In genomic region chr20:10172998-10173655, GRCh38 we compare ENCODE assay signal across 12 cellular contexts. TPM values are rescaled to one million over a fixed set of nuclear protein-coding genes. Genes with fewer than 3 reads are reported as not detected.
A peak's percentile ranks its signal among the peaks of the same experiment; 100 is the strongest.
DNase-seq lines count a peak whose midpoint lies in the region; ATAC-seq, FAIRE-seq and TF ChIP-seq lines count a peak whose summit lies in the region.
"Had no signal": no experiment of that assay in that cellular context is flagged by ENCODE, and none has a peak within 500 bp of the region (broad histone marks: within the 10 kb centered on the region; RNA-seq: fewer than 3 reads in every experiment).

No MANE protein-coding gene starts in this region.

- intact Hi-C loops in pancreas (cut with DNase I), result loop anchor here in 1 of 3 donors (10.0 kb wide), 1 partner anchor 58 kb away; no protein-coding TSS in a partner anchor

- peaks cover 10% of the 10 kb centered on the region for H3K4me1 Mint-ChIP-seq in chondrocyte (ENCODE audit: low read depth)

- DNase-seq in chondrocyte (ENCODE audit: low spot score) (no peak), occipital lobe (lab: John Stamatoyannopoulos, UW) (peak; percentile 57), pancreas (no peak), HK-2 (ENCODE audit: unreplicated experiment) (no peak)
- DNase-seq: activated CD4-positive, alpha-beta T cell treated with anti-CD3 and anti-CD28 coated beads, Interleukin-2, amount 50 U/mL, for 1 hour; NCI-H187 had no signal

- H3K4me2 ChIP-seq in BLaER1 treated with 17β-estradiol and CSF1 and Interleukin-3, amounts not matched to agents 10 nM and 100 nM, result peak overlapping the region; percentile 83 to 96 (median 86)

- H3K27ac Mint-ChIP-seq in chondrocyte (ENCODE audit: unreplicated experiment), result no peak overlapping the region

- H3K9me3 Mint-ChIP-seq in chondrocyte (ENCODE audit: low read depth), result peaks cover 6% of the 10 kb centered on the region

- no peaks in the 10 kb centered on the region for H3K36me3 ChIP-seq in BLaER1 treated with 17β-estradiol and CSF1 and Interleukin-3, amounts not matched to agents 10 nM and 100 nM
- H3K36me3 ChIP-seq in HUES64 (ENCODE audit: insufficient read depth, low read length), result no peaks in the 10 kb centered on the region
- H3K36me3 ChIP-seq in pancreas, result no peaks in the 10 kb centered on the region

- peak overlapping the region in 9 of 11 experiments; percentile 50 to 75 (median 68); a peak in 15 of 22 replicates for H3K9ac ChIP-seq in BLaER1 treated with 17β-estradiol and CSF1 and Interleukin-3, amounts not matched to agents 10 nM and 100 nM
- H3K9ac ChIP-seq in HUES64 (ENCODE audit: low read depth, low read length), result no peak overlapping the region

- WGBS in HUES64, result 90% methylated on average over 16 of the region's 16 CpGs
- 85 to 90% methylated on average over 16 of the region's 16 CpGs for WGBS in pancreas, 2 donors

- FAIRE-seq in pancreas (lab: Jason Lieb, UNC), result no peak
- FAIRE-seq: GM12892 had no signal

- peaks cover 7 to 20% (median 13%) of the 10 kb centered on the region in 10 experiments; a peak in 19 of 20 replicates for H3K4me1 ChIP-seq in BLaER1 treated with 17β-estradiol and CSF1 and Interleukin-3, amounts not matched to agents 10 nM and 100 nM
- H3K4me1 ChIP-seq in HUES64 (ENCODE audit: insufficient read depth, low read length), result peaks cover 5% of the 10 kb centered on the region; the same call in 1 of the 2 replicates
- no peaks in the 10 kb centered on the region for H3K4me1 ChIP-seq in pancreas

- peak overlapping the region in 9 of 11 experiments; percentile 41 to 80 (median 61); a peak in 15 of 22 replicates for H3K27ac ChIP-seq in BLaER1 treated with 17β-estradiol and CSF1 and Interleukin-3, amounts not matched to agents 10 nM and 100 nM
- no peak overlapping the region for H3K27ac ChIP-seq in HUES64 (ENCODE audit: low read depth, low read length)
- no peak overlapping the region for H3K27ac ChIP-seq in pancreas

- H3K27me3 ChIP-seq in BLaER1 treated with 17β-estradiol and CSF1 and Interleukin-3, amounts not matched to agents 10 nM and 100 nM, result no peaks in the 10 kb centered on the region
- peaks cover 30% of the 10 kb centered on the region for H3K27me3 ChIP-seq in HUES64 (ENCODE audit: insufficient read depth, low read length)
- no peaks in the 10 kb centered on the region for H3K27me3 ChIP-seq in pancreas

- ATAC-seq in pancreas (no peak), GM21526 (IDR thresholded peaks at IDR 0.05; ENCODE audit: low FRiP score, unreplicated experiment) (no peak), HG03469 (IDR thresholded peaks at IDR 0.05; ENCODE audit: unreplicated experiment) (no peak)

- TF ChIP-seq CTCF in chondrocyte (IDR thresholded peaks at IDR 0.05) (no peak), pancreas (IDR thresholded peaks at IDR 0.05) (no peak)

- H3K27me3 Mint-ChIP-seq in chondrocyte (ENCODE audit: low read depth), result peaks cover 33% of the 10 kb centered on the region

- H3K4me3 Mint-ChIP-seq in chondrocyte (ENCODE audit: unreplicated experiment), result peak overlapping the region; percentile 72

- peak overlapping the region in 9 of 10 experiments; percentile 40 to 70 (median 57); a peak in 12 of 20 replicates for H3K4me3 ChIP-seq in BLaER1 treated with 17β-estradiol and CSF1 and Interleukin-3, amounts not matched to agents 10 nM and 100 nM
- peak overlapping the region; percentile 54 for H3K4me3 ChIP-seq in HUES64 (ENCODE audit: low read length)
- H3K4me3 ChIP-seq in pancreas, result no peak overlapping the region
- H3K4me3 ChIP-seq: lung had no signal

- H3K36me3 Mint-ChIP-seq in chondrocyte (ENCODE audit: low read depth), result no peaks in the 10 kb centered on the region

- H3K9me3 ChIP-seq in BLaER1 treated with 17β-estradiol and CSF1 and Interleukin-3, amounts not matched to agents 10 nM and 100 nM (replicated peaks in 1 of 11), result peaks cover 0 to 4% (median 0%) of the 10 kb centered on the region in 11 experiments; a peak in 2 of 22 replicates
- no peaks in the 10 kb centered on the region for H3K9me3 ChIP-seq in HUES64 (ENCODE audit: insufficient read depth, low read depth, low read length)
- no peaks in the 10 kb centered on the region for H3K9me3 ChIP-seq in pancreas

- no peaks in the 10 kb centered on the region for H4K20me1 ChIP-seq in BLaER1 treated with 17β-estradiol and CSF1 and Interleukin-3, amounts not matched to agents 10 nM and 100 nM

RNA-seq across cellular contexts. Expression of gene SNAP25, which starts 45.5 kb away (rescaled TPM):
- polyA plus RNA-seq in HUES64 (2013, experiment 1 of 2), result 0.45 TPM
- polyA plus RNA-seq in HUES64 (2013, experiment 2 of 2), result 1.3 TPM
- total RNA-seq in chondrocyte (0.46 to 0.65 TPM (median 0.60 TPM) in 3 replicates), occipital lobe (92.5 TPM), pancreas (1 to 10 TPM in 5 of 6 donors, under 1 TPM in 1; 0.95 to 8.4 (median 2.9) TPM)
- polyA plus RNA-seq in pancreas, result 10 to 100 TPM in 1 of 2 donors, 1 to 10 TPM in 1; 8.6 to 50.3 TPM

Comparison
In these comparisons a context has a peak if more than half of its experiments do, and no peak if none do; other contexts are left out.
1. H3K27ac ChIP-seq: peak in BLaER1 treated with 17β-estradiol and CSF1 and Interleukin-3, amounts not matched to agents 10 nM and 100 nM (9 of 11); none in HUES64 (single experiment) and pancreas (0 of 4).
2. H3K4me3 ChIP-seq: peak in BLaER1 treated with 17β-estradiol and CSF1 and Interleukin-3, amounts not matched to agents 10 nM and 100 nM (9 of 10) and HUES64 (single experiment); none in pancreas (0 of 4).